Comparison of ENCODE assay signal across 1 cellular context in genomic region chr22:20656902-20657836, GRCh38.
TF ChIP-seq lines count a peak whose summit lies in the region.

No MANE protein-coding gene starts in this region.

TF ChIP-seq in K562, 482 proteins besides CTCF, POLR2A, EP300 and RAD21 (continued from another document and continues in another):
- TF ChIP-seq NEUROD1 (IDR thresholded peaks at IDR 0.05; ENCODE audit: borderline replicate concordance, low read depth, low read length, partially characterized antibody) (peak; percentile 90), SREBF2 (CRISPR knock-in tag; IDR thresholded peaks at IDR 0.05) (no peak), L3MBTL2 (IDR thresholded peaks at IDR 0.05) (0 out of 2 replicates have a peak, but pooled peaks have one; percentile 51), XRCC3 (IDR thresholded peaks at IDR 0.05) (no peak), ZNF589 (CRISPR knock-in tag; IDR thresholded peaks at IDR 0.05; ENCODE audit: low read depth) (peak; percentile 96), DPF2 (IDR thresholded peaks at IDR 0.05) (no peak), ZNF609 (CRISPR knock-in tag; IDR thresholded peaks at IDR 0.05; ENCODE audit: borderline replicate concordance) (peak; percentile 93; the same call in 1 of the 2 replicates), MCM3 (IDR thresholded peaks at IDR 0.05) (no peak), ATF2 (CRISPR knock-in tag; IDR thresholded peaks at IDR 0.05) (no peak), MAFK (IDR thresholded peaks at IDR 0.05; ENCODE audit: low read length) (peak; percentile 4; the same call in 1 of the 2 replicates), IRF1 (CRISPR knock-in tag; IDR thresholded peaks at IDR 0.05; ENCODE audit: borderline replicate concordance) (peak; percentile 74; the same call in 1 of the 2 replicates), RBM22 (IDR thresholded peaks at IDR 0.05; ENCODE audit: low read depth, low read length, poor library complexity, severe bottlenecking) (no peak), MYBL2 (IDR thresholded peaks at IDR 0.05; ENCODE audit: low read depth) (no peak), MYBL2 (CRISPR knock-in tag; IDR thresholded peaks at IDR 0.05; ENCODE audit: borderline replicate concordance) (no peak), NELFE (IDR thresholded peaks at IDR 0.05; ENCODE audit: insufficient read depth, insufficient read length) (peak; percentile 75), BHLHE40 (IDR thresholded peaks at IDR 0.05; ENCODE audit: low read length) (0 out of 2 replicates have a peak, but pooled peaks have one; percentile 5), CREB1 (IDR thresholded peaks at IDR 0.05) (no peak), CREB1 (CRISPR knock-in tag; IDR thresholded peaks at IDR 0.05) (peak; percentile 47; the same call in 1 of the 2 replicates), BRD4 (IDR thresholded peaks at IDR 0.05) (0 out of 2 replicates have a peak, but pooled peaks have one; percentile 64), DIDO1 (tag; IDR thresholded peaks at IDR 0.05; ENCODE audit: low read depth) (no peak), HMG20A (CRISPR knock-in tag; conservative IDR thresholded peaks at IDR 0.05) (0 out of 2 replicates have a peak, but pooled peaks have one; percentile 59), ZNF146 (CRISPR knock-in tag; IDR thresholded peaks at IDR 0.05; ENCODE audit: unreplicated experiment) (no peak), EWSR1 (IDR thresholded peaks at IDR 0.05; ENCODE audit: borderline replicate concordance, low read depth, partially characterized antibody) (no peak), LEF1 (IDR thresholded peaks at IDR 0.05) (no peak), ZNF444 (CRISPR knock-in tag; IDR thresholded peaks at IDR 0.05) (peak; percentile 21; the same call in 1 of the 2 replicates), VEZF1 (CRISPR knock-in tag; IDR thresholded peaks at IDR 0.05) (peak; percentile 58), SAP30 (IDR thresholded peaks at IDR 0.05; ENCODE audit: borderline replicate concordance, insufficient read depth, low read depth, low read length, poor library complexity, severe bottlenecking) (no peak), PPARD (CRISPR knock-in tag; IDR thresholded peaks at IDR 0.05) (no peak)
- TF ChIP-seq, protein P1, sequence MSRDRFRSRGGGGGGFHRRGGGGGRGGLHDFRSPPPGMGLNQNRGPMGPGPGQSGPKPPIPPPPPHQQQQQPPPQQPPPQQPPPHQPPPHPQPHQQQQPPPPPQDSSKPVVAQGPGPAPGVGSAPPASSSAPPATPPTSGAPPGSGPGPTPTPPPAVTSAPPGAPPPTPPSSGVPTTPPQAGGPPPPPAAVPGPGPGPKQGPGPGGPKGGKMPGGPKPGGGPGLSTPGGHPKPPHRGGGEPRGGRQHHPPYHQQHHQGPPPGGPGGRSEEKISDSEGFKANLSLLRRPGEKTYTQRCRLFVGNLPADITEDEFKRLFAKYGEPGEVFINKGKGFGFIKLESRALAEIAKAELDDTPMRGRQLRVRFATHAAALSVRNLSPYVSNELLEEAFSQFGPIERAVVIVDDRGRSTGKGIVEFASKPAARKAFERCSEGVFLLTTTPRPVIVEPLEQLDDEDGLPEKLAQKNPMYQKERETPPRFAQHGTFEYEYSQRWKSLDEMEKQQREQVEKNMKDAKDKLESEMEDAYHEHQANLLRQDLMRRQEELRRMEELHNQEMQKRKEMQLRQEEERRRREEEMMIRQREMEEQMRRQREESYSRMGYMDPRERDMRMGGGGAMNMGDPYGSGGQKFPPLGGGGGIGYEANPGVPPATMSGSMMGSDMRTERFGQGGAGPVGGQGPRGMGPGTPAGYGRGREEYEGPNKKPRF (IDR thresholded peaks at IDR 0.05; ENCODE audit: low read depth, low read length) = no peak
- TF ChIP-seq, protein P2, sequence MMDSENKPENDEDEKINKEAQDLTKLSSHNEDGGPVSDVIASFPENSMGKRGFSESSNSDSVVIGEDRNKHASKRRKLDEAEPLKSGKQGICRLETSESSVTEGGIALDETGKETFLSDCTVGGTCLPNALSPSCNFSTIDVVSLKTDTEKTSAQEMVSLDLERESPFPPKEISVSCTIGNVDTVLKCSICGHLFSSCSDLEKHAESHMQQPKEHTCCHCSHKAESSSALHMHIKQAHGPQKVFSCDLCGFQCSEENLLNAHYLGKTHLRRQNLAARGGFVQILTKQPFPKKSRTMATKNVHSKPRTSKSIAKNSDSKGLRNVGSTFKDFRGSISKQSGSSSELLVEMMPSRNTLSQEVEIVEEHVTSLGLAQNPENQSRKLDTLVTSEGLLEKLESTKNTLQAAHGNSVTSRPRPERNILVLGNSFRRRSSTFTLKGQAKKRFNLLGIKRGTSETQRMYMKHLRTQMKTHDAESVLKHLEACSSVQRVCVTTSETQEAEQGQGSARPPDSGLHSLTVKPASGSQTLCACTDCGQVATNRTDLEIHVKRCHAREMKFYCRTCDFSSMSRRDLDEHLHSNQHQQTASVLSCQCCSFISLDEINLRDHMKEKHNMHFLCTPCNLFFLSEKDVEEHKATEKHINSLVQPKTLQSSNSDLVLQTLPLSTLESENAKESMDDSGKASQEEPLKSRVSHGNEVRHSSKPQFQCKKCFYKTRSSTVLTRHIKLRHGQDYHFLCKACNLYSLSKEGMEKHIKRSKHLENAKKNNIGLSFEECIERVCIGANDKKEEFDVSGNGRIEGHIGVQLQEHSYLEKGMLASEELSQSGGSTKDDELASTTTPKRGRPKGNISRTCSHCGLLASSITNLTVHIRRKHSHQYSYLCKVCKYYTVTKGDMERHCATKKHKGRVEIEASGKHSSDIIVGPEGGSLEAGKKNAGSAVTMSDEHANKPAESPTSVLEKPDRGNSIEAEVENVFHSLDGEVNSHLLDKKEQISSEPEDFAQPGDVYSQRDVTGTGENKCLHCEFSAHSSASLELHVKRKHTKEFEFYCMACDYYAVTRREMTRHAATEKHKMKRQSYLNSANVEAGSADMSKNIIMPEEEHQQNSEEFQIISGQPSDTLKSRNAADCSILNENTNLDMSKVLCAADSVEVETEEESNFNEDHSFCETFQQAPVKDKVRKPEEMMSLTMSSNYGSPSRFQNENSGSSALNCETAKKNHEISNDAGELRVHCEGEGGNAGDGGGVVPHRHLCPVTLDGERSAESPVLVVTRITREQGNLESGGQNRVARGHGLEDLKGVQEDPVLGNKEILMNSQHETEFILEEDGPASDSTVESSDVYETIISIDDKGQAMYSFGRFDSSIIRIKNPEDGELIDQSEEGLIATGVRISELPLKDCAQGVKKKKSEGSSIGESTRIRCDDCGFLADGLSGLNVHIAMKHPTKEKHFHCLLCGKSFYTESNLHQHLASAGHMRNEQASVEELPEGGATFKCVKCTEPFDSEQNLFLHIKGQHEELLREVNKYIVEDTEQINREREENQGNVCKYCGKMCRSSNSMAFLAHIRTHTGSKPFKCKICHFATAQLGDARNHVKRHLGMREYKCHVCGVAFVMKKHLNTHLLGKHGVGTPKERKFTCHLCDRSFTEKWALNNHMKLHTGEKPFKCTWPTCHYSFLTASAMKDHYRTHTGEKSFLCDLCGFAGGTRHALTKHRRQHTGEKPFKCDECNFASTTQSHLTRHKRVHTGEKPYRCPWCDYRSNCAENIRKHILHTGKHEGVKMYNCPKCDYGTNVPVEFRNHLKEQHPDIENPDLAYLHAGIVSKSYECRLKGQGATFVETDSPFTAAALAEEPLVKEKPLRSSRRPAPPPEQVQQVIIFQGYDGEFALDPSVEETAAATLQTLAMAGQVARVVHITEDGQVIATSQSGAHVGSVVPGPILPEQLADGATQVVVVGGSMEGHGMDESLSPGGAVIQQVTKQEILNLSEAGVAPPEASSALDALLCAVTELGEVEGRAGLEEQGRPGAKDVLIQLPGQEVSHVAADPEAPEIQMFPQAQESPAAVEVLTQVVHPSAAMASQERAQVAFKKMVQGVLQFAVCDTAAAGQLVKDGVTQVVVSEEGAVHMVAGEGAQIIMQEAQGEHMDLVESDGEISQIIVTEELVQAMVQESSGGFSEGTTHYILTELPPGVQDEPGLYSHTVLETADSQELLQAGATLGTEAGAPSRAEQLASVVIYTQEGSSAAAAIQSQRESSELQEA (IDR thresholded peaks at IDR 0.05; ENCODE audit: low read depth) = no peak
- TF ChIP-seq, protein P3, sequence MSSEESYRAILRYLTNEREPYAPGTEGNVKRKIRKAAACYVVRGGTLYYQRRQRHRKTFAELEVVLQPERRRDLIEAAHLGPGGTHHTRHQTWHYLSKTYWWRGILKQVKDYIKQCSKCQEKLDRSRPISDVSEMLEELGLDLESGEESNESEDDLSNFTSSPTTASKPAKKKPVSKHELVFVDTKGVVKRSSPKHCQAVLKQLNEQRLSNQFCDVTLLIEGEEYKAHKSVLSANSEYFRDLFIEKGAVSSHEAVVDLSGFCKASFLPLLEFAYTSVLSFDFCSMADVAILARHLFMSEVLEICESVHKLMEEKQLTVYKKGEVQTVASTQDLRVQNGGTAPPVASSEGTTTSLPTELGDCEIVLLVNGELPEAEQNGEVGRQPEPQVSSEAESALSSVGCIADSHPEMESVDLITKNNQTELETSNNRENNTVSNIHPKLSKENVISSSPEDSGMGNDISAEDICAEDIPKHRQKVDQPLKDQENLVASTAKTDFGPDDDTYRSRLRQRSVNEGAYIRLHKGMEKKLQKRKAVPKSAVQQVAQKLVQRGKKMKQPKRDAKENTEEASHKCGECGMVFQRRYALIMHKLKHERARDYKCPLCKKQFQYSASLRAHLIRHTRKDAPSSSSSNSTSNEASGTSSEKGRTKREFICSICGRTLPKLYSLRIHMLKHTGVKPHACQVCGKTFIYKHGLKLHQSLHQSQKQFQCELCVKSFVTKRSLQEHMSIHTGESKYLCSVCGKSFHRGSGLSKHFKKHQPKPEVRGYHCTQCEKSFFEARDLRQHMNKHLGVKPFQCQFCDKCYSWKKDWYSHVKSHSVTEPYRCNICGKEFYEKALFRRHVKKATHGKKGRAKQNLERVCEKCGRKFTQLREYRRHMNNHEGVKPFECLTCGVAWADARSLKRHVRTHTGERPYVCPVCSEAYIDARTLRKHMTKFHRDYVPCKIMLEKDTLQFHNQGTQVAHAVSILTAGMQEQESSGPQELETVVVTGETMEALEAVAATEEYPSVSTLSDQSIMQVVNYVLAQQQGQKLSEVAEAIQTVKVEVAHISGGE (CRISPR knock-in tag; IDR thresholded peaks at IDR 0.05) = peak in 1 of 3 experiments; percentile 76; a peak in 1 of 6 replicates
- TF ChIP-seq, protein P4, sequence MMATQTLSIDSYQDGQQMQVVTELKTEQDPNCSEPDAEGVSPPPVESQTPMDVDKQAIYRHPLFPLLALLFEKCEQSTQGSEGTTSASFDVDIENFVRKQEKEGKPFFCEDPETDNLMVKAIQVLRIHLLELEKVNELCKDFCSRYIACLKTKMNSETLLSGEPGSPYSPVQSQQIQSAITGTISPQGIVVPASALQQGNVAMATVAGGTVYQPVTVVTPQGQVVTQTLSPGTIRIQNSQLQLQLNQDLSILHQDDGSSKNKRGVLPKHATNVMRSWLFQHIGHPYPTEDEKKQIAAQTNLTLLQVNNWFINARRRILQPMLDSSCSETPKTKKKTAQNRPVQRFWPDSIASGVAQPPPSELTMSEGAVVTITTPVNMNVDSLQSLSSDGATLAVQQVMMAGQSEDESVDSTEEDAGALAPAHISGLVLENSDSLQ (IDR thresholded peaks at IDR 0.05) = no peak
